25 cellular contexts compared by ENCODE assay signal in genomic region chr18:35422227-35422626, GRCh38.
"Had no signal": no experiment of that assay in that cellular context is flagged by ENCODE, and none has a peak within 500 bp of the region (broad histone marks: within the 10 kb centered on the region; RNA-seq: fewer than 3 reads in every experiment).

No MANE protein-coding gene starts in this region.

- DNase-seq: activated B cell treated with CpG ODN at 0.5 μM for 24 hours; activated CD4-positive, alpha-beta memory T cell treated with anti-CD3 and anti-CD28 coated beads for 36 hours; activated CD4-positive, alpha-beta T cell treated with anti-CD3 and anti-CD28 coated beads, Interleukin-2, amount 10 ng/mL, durations not matched to agents 7 days and 5 days; activated CD8-positive, alpha-beta memory T cell treated with anti-CD3 and anti-CD28 coated beads for 24 hours; activated effector memory CD4-positive, alpha-beta T cell treated with anti-CD3 and anti-CD28 coated beads, Interleukin-2, amount 50 U/mL, for 16 hours; activated naive CD4-positive, alpha-beta T cell treated with Interleukin-2 at 50 U/mL for 16 hours; activated naive CD8-positive, alpha-beta T cell treated with anti-CD3 and anti-CD28 coated beads, Interleukin-2, amount 50 U/mL, for 24 hours; activated T-cell treated with anti-CD3 and anti-CD28 coated beads, Interleukin-2, amount 50 U/mL, for 4 hours; brain microvascular endothelial cell; cerebellar nuclear complex; IMR-90; KG1; NCI-H146; NCI-H187 treated with DMSO at 0.1 percent for 48 hours; NCI-H2081 treated with DMSO at 0.1 percent for 48 hours; NCI-H345; NCI-H510A; NCI-H526 treated with DMSO at 0.1 percent for 48 hours; NCI-H82; Peyer's patch; SHP77 treated with DMSO at 0.1 percent for 48 hours had no signal

- H3K27me3 ChIP-seq: brain microvascular endothelial cell, cardiac muscle cell, Peyer's patch had no signal

- H3K4me3 Mint-ChIP-seq: activated B cell treated with CpG ODN at 0.5 μM for 24 hours; activated CD4-positive, alpha-beta memory T cell treated with anti-CD3 and anti-CD28 coated beads for 36 hours; activated CD4-positive, alpha-beta T cell treated with anti-CD3 and anti-CD28 coated beads, Interleukin-2, amount 10 ng/mL, durations not matched to agents 7 days and 5 days; activated naive CD8-positive, alpha-beta T cell treated with anti-CD3 and anti-CD28 coated beads, Interleukin-2, amount 50 U/mL, for 24 hours; activated T-cell treated with anti-CD3 and anti-CD28 coated beads, Interleukin-2, amount 50 U/mL, for 4 hours; T-helper 1 cell treated with Interleukin-12 subunit alpha and Interleukin-12 subunit beta and Interleukin-4 antibody, amounts not matched to agents 30 μg/mL and 1 μg/mL, for 36 hours had no signal

- H3K27me3 Mint-ChIP-seq: activated B cell treated with CpG ODN at 0.5 μM for 24 hours; activated naive CD8-positive, alpha-beta T cell treated with anti-CD3 and anti-CD28 coated beads, Interleukin-2, amount 50 U/mL, for 24 hours had no signal

- H3K4me1 Mint-ChIP-seq: activated B cell treated with CpG ODN at 0.5 μM for 24 hours; activated CD4-positive, alpha-beta T cell treated with anti-CD3 and anti-CD28 coated beads, Interleukin-2, amount 10 ng/mL, durations not matched to agents 7 days and 5 days; activated naive CD8-positive, alpha-beta T cell treated with anti-CD3 and anti-CD28 coated beads, Interleukin-2, amount 50 U/mL, for 24 hours had no signal

- H3K27ac Mint-ChIP-seq: activated B cell treated with CpG ODN at 0.5 μM for 24 hours; activated CD4-positive, alpha-beta memory T cell treated with anti-CD3 and anti-CD28 coated beads for 36 hours; activated CD4-positive, alpha-beta T cell treated with anti-CD3 and anti-CD28 coated beads, Interleukin-2, amount 10 ng/mL, durations not matched to agents 7 days and 5 days; activated naive CD4-positive, alpha-beta T cell treated with anti-CD3 and anti-CD28 coated beads, Interleukin-2, amount 50 U/mL, for 72 hours; activated naive CD8-positive, alpha-beta T cell treated with anti-CD3 and anti-CD28 coated beads, Interleukin-2, amount 50 U/mL, for 24 hours; T-helper 1 cell treated with Interleukin-12 subunit alpha and Interleukin-12 subunit beta and Interleukin-4 antibody, amounts not matched to agents 30 μg/mL and 1 μg/mL, for 36 hours had no signal

- H3K4me1 ChIP-seq: Peyer's patch had no signal

- H3K9me3 ChIP-seq: Peyer's patch had no signal

- H3K4me3 ChIP-seq: cardiac muscle cell, Peyer's patch had no signal

- H3K36me3 ChIP-seq: brain microvascular endothelial cell, cardiac muscle cell, Peyer's patch had no signal

- H3K27ac ChIP-seq: brain microvascular endothelial cell, cardiac muscle cell, Peyer's patch, RWPE1 had no signal

- H3K36me3 Mint-ChIP-seq: activated CD4-positive, alpha-beta memory T cell treated with anti-CD3 and anti-CD28 coated beads for 36 hours had no signal
